1 cellular context compared by ENCODE assay signal in the genomic region with DNA sequence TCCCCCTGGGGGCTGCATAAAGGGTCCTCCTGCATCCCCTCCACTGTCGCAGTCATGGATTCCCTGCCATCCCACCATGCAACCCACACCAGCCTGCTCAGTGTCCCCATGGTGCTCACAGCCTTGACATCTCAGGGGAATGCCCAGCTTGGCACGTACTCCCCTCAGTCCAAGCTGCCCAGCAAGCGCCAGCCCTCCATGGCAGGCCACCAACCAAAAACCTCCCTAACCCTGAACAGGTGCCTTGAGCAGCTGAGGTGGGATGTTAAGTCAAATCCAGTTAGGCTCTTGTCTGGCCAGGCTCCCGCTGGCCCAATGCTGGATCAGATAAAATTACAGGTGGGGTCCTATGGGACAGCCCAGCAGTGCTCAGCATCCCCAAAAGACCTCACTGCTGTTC.
TF ChIP-seq lines count a peak whose summit lies in the region.

No MANE protein-coding gene starts in this region.

TF ChIP-seq in H1, 55 proteins besides CTCF, POLR2A, EP300 and RAD21:
- TF ChIP-seq TEAD4 (IDR thresholded peaks at IDR 0.05; ENCODE audit: low read depth, low read length), result no peak
- no peak for TF ChIP-seq CBX5 (IDR thresholded peaks at IDR 0.05; ENCODE audit: low read depth, low read length)
- no peak for TF ChIP-seq SP2 (IDR thresholded peaks at IDR 0.05; ENCODE audit: low read length)
- no peak for TF ChIP-seq CTBP2 (IDR thresholded peaks at IDR 0.05; ENCODE audit: borderline replicate concordance, insufficient read depth, insufficient read length, low read length)
- no peak for TF ChIP-seq SIX5 (IDR thresholded peaks at IDR 0.05; ENCODE audit: low read depth, low read length)
- no peak for TF ChIP-seq PHF8 (conservative IDR thresholded peaks at IDR 0.05; ENCODE audit: low read depth, low read length)
- no peak for TF ChIP-seq SRF (IDR thresholded peaks at IDR 0.05; ENCODE audit: low read depth, low read length)
- TF ChIP-seq RFX5 (IDR thresholded peaks at IDR 0.05; ENCODE audit: borderline replicate concordance, low read depth, low read length), result no peak
- TF ChIP-seq CEBPB (IDR thresholded peaks at IDR 0.05; ENCODE audit: low read depth, low read length), result no peak
- TF ChIP-seq HDAC6 (IDR thresholded peaks at IDR 0.05; ENCODE audit: low read depth, low read length), result no peak
- no peak for TF ChIP-seq SIN3A (conservative IDR thresholded peaks at IDR 0.05 in 1 of 2, IDR thresholded peaks at IDR 0.05 in 1 of 2; ENCODE audit: low read depth in 1 of 2, low read length in 2 of 2)
- TF ChIP-seq RNF2 (IDR thresholded peaks at IDR 0.05; ENCODE audit: borderline replicate concordance, low read depth, low read length, missing control alignments, poor library complexity, severe bottlenecking), result no peak
- TF ChIP-seq SIRT6 (IDR thresholded peaks at IDR 0.05; ENCODE audit: low read length), result no peak
